Comparison of ENCODE assay signal across 1 cellular context in the genomic region with DNA sequence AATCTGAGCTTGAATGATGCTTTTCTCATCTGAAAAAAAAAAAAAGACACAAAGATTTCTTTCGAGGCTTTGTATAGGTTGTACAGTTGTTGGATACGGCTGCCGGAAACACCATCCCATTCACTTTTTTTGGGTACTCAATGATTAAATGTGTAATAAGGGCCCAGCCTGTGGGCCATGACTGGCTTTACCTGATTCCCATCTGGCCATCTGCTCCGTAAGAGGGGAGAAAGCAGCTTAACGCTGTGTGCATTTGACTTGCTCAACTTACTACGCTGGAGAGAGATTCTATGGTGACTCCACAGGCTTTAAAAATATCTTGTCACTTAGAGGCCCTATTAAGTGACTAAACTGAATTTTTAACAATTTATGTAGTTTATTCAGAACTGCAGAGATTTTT.
TF ChIP-seq lines count a peak whose summit lies in the region.

No MANE protein-coding gene starts in this region.

TF ChIP-seq in IMR-90, 13 proteins besides CTCF, POLR2A, EP300 and RAD21 (continued from another document):
- TF ChIP-seq USF2 (IDR thresholded peaks at IDR 0.05; ENCODE audit: low read depth, low read length) (no peak), CHD1 (IDR thresholded peaks at IDR 0.05; ENCODE audit: low read depth, low read length) (no peak), ELK1 (IDR thresholded peaks at IDR 0.05; ENCODE audit: borderline replicate concordance, low read depth, low read length) (no peak)
